Comparison of ENCODE assay signal across 1 cellular context in the genomic region with DNA sequence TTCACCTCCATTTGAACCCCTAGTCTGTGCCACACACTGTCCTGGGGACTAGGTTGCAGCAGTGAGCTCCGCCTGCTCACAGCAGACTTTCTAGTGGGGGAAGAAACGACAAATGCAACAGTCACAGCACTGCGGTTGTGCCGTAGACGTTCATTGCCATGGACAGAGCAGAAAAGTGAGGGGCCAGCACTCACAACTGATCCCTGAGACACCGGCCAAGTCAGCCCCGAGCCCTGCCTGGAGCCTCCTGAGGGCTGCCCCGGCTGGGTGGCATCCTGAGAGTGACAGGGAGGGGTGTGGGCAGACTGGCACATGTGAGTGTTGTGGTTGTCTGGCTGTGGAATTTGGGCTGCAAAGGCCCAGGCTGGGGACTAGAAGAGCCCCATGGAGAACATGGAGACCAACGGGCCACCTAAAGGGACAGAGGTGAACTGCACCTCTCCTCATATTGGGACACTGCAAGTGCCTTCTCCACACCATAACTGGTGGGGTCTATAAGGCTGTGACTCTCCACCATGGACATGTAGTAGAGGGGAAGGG.
TF ChIP-seq lines count a peak whose summit lies in the region.

No MANE protein-coding gene starts in this region.

TF ChIP-seq in HepG2, 621 proteins besides CTCF, POLR2A, EP300 and RAD21 (continued from another document and continues in another):
- TF ChIP-seq, protein P1, sequence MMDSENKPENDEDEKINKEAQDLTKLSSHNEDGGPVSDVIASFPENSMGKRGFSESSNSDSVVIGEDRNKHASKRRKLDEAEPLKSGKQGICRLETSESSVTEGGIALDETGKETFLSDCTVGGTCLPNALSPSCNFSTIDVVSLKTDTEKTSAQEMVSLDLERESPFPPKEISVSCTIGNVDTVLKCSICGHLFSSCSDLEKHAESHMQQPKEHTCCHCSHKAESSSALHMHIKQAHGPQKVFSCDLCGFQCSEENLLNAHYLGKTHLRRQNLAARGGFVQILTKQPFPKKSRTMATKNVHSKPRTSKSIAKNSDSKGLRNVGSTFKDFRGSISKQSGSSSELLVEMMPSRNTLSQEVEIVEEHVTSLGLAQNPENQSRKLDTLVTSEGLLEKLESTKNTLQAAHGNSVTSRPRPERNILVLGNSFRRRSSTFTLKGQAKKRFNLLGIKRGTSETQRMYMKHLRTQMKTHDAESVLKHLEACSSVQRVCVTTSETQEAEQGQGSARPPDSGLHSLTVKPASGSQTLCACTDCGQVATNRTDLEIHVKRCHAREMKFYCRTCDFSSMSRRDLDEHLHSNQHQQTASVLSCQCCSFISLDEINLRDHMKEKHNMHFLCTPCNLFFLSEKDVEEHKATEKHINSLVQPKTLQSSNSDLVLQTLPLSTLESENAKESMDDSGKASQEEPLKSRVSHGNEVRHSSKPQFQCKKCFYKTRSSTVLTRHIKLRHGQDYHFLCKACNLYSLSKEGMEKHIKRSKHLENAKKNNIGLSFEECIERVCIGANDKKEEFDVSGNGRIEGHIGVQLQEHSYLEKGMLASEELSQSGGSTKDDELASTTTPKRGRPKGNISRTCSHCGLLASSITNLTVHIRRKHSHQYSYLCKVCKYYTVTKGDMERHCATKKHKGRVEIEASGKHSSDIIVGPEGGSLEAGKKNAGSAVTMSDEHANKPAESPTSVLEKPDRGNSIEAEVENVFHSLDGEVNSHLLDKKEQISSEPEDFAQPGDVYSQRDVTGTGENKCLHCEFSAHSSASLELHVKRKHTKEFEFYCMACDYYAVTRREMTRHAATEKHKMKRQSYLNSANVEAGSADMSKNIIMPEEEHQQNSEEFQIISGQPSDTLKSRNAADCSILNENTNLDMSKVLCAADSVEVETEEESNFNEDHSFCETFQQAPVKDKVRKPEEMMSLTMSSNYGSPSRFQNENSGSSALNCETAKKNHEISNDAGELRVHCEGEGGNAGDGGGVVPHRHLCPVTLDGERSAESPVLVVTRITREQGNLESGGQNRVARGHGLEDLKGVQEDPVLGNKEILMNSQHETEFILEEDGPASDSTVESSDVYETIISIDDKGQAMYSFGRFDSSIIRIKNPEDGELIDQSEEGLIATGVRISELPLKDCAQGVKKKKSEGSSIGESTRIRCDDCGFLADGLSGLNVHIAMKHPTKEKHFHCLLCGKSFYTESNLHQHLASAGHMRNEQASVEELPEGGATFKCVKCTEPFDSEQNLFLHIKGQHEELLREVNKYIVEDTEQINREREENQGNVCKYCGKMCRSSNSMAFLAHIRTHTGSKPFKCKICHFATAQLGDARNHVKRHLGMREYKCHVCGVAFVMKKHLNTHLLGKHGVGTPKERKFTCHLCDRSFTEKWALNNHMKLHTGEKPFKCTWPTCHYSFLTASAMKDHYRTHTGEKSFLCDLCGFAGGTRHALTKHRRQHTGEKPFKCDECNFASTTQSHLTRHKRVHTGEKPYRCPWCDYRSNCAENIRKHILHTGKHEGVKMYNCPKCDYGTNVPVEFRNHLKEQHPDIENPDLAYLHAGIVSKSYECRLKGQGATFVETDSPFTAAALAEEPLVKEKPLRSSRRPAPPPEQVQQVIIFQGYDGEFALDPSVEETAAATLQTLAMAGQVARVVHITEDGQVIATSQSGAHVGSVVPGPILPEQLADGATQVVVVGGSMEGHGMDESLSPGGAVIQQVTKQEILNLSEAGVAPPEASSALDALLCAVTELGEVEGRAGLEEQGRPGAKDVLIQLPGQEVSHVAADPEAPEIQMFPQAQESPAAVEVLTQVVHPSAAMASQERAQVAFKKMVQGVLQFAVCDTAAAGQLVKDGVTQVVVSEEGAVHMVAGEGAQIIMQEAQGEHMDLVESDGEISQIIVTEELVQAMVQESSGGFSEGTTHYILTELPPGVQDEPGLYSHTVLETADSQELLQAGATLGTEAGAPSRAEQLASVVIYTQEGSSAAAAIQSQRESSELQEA (CRISPR knock-in tag; IDR thresholded peaks at IDR 0.05; ENCODE audit: not compliant biosample characterization) = no peak
- TF ChIP-seq ZNF878 (CRISPR knock-in tag; IDR thresholded peaks at IDR 0.05) (no peak), GABPB1 (CRISPR knock-in tag; IDR thresholded peaks at IDR 0.05) (peak; percentile 25; the same call in 1 of the 2 replicates), ZNF589 (CRISPR knock-in tag; conservative IDR thresholded peaks at IDR 0.05) (no peak), UBTF (CRISPR knock-in tag; IDR thresholded peaks at IDR 0.05) (peak; percentile 31), SRF (IDR thresholded peaks at IDR 0.05; ENCODE audit: low read depth, low read length) (no peak), ZNF75D (CRISPR knock-in tag; IDR thresholded peaks at IDR 0.05; ENCODE audit: borderline replicate concordance) (no peak), KAT2B (IDR thresholded peaks at IDR 0.05; ENCODE audit: borderline replicate concordance, low read depth, low read length) (no peak), ZNF121 (CRISPR knock-in tag; IDR thresholded peaks at IDR 0.05) (no peak), DR1 (CRISPR knock-in tag; IDR thresholded peaks at IDR 0.05) (no peak), AGO2 (optimal IDR thresholded peaks at IDR 0.05; ENCODE audit: low read depth, low read length) (peak; percentile 91), ZNF12 (CRISPR knock-in tag; IDR thresholded peaks at IDR 0.05) (no peak), ZNF138 (CRISPR knock-in tag; IDR thresholded peaks at IDR 0.05; ENCODE audit: low read depth) (no peak), ZNF292 (CRISPR knock-in tag; IDR thresholded peaks at IDR 0.05; ENCODE audit: borderline replicate concordance, low read depth) (no peak), ZNF567 (CRISPR knock-in tag; IDR thresholded peaks at IDR 0.05; ENCODE audit: borderline replicate concordance) (no peak), MED1 (CRISPR knock-in tag; IDR thresholded peaks at IDR 0.05) (peak; percentile 20; the same call in 1 of the 2 replicates), ZMAT3 (CRISPR knock-in tag; conservative IDR thresholded peaks at IDR 0.05) (no peak), IRF2 (CRISPR knock-in tag; IDR thresholded peaks at IDR 0.05) (peak; percentile 20; the same call in 1 of the 2 replicates), PAF1 (CRISPR knock-in tag; IDR thresholded peaks at IDR 0.05) (peak; percentile 79), ZBTB8A (CRISPR knock-in tag; IDR thresholded peaks at IDR 0.05; ENCODE audit: borderline replicate concordance, low read depth) (no peak), MTA1 (CRISPR knock-in tag; IDR thresholded peaks at IDR 0.05; ENCODE audit: borderline replicate concordance) (no peak), SMC3 (IDR thresholded peaks at IDR 0.05; ENCODE audit: low read length) (peak; percentile 38; the same call in 1 of the 2 replicates), STAG1 (CRISPR knock-in tag; IDR thresholded peaks at IDR 0.05) (peak; percentile 40), CBX1 (IDR thresholded peaks at IDR 0.05; ENCODE audit: low read depth) (no peak), NONO (IDR thresholded peaks at IDR 0.05) (no peak), NONO (CRISPR knock-in tag; conservative IDR thresholded peaks at IDR 0.05) (peak; percentile 59; the same call in 1 of the 2 replicates), PHF5A (CRISPR knock-in tag; IDR thresholded peaks at IDR 0.05; ENCODE audit: low read depth, unreplicated experiment) (no peak), ZNF574 (CRISPR knock-in tag; IDR thresholded peaks at IDR 0.05) (peak; percentile 43), NKX3-1 (CRISPR knock-in tag; IDR thresholded peaks at IDR 0.05) (no peak), TBL1XR1 (IDR thresholded peaks at IDR 0.05; ENCODE audit: borderline replicate concordance, low read length, partially characterized antibody) (no peak), ZFP62 (CRISPR knock-in tag; IDR thresholded peaks at IDR 0.05) (no peak), AKAP8 (CRISPR knock-in tag; IDR thresholded peaks at IDR 0.05) (peak; percentile 85; the same call in 1 of the 2 replicates), ZNF329 (CRISPR knock-in tag; IDR thresholded peaks at IDR 0.05; ENCODE audit: low read depth) (no peak), DNMT3B (CRISPR knock-in tag; conservative IDR thresholded peaks at IDR 0.05) (no peak), ZC3H13 (CRISPR knock-in tag; IDR thresholded peaks at IDR 0.05) (peak; percentile 95), RBAK (CRISPR knock-in tag; IDR thresholded peaks at IDR 0.05) (no peak), PPARG (CRISPR knock-in tag; conservative IDR thresholded peaks at IDR 0.05) (no peak), NFKB2 (CRISPR knock-in tag; IDR thresholded peaks at IDR 0.05; ENCODE audit: borderline replicate concordance) (peak; percentile 29; the same call in 1 of the 2 replicates), FOXP1 (IDR thresholded peaks at IDR 0.05) (no peak), FOXP1 (CRISPR knock-in tag; IDR thresholded peaks at IDR 0.05) (no peak), PHF21A (CRISPR knock-in tag; IDR thresholded peaks at IDR 0.05) (no peak)
- TF ChIP-seq, protein P2, sequence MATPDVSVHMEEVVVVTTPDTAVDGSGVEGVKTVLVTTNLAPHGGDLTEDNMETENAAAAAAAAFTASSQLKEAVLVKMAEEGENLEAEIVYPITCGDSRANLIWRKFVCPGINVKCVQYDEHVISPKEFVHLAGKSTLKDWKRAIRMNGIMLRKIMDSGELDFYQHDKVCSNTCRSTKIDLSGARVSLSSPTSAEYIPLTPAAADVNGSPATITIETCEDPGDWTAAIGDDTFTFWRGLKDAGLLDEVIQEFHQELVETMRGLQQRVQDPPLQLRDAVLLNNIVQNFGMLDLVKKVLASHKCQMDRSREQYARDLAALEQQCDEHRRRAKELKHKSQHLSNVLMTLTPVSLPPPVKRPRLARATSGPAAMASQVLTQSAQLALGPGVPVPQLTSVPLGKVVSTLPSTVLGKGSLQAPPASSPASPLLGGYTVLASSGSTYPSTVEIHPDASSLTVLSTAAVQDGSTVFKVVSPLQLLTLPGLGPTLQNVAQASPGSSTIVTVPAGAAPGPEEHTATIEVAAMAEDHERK (CRISPR knock-in tag; IDR thresholded peaks at IDR 0.05; ENCODE audit: low read depth) = no peak
- TF ChIP-seq, protein P3, sequence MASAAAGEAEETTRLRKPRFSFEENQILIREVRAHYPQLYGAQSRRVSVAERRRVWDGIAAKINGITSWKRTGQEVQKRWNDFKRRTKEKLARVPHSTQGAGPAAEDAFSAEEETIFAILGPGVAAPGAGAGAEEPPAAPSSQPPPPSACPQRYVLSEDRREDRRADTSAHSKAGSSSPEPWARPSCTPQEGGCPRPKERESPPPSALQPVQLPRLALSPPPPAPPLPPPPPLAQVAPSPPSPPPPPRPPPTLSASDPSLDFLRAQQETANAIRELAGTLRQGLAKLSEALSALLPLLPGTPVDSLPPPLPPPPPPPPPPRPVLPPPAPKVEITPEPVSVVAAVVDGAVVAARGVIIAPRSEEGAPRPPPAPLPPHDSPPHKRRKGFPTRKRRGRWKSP (CRISPR knock-in tag; IDR thresholded peaks at IDR 0.05) = 0 out of 2 replicates have a peak, but pooled peaks have one; percentile 39
- TF ChIP-seq, protein P4, sequence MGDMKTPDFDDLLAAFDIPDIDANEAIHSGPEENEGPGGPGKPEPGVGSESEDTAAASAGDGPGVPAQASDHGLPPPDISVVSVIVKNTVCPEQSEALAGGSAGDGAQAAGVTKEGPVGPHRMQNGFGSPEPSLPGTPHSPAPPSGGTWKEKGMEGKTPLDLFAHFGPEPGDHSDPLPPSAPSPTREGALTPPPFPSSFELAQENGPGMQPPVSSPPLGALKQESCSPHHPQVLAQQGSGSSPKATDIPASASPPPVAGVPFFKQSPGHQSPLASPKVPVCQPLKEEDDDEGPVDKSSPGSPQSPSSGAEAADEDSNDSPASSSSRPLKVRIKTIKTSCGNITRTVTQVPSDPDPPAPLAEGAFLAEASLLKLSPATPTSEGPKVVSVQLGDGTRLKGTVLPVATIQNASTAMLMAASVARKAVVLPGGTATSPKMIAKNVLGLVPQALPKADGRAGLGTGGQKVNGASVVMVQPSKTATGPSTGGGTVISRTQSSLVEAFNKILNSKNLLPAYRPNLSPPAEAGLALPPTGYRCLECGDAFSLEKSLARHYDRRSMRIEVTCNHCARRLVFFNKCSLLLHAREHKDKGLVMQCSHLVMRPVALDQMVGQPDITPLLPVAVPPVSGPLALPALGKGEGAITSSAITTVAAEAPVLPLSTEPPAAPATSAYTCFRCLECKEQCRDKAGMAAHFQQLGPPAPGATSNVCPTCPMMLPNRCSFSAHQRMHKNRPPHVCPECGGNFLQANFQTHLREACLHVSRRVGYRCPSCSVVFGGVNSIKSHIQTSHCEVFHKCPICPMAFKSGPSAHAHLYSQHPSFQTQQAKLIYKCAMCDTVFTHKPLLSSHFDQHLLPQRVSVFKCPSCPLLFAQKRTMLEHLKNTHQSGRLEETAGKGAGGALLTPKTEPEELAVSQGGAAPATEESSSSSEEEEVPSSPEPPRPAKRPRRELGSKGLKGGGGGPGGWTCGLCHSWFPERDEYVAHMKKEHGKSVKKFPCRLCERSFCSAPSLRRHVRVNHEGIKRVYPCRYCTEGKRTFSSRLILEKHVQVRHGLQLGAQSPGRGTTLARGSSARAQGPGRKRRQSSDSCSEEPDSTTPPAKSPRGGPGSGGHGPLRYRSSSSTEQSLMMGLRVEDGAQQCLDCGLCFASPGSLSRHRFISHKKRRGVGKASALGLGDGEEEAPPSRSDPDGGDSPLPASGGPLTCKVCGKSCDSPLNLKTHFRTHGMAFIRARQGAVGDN (CRISPR knock-in tag; IDR thresholded peaks at IDR 0.05) = peak; percentile 66
